17 cellular contexts compared by ENCODE assay signal in the genomic region with DNA sequence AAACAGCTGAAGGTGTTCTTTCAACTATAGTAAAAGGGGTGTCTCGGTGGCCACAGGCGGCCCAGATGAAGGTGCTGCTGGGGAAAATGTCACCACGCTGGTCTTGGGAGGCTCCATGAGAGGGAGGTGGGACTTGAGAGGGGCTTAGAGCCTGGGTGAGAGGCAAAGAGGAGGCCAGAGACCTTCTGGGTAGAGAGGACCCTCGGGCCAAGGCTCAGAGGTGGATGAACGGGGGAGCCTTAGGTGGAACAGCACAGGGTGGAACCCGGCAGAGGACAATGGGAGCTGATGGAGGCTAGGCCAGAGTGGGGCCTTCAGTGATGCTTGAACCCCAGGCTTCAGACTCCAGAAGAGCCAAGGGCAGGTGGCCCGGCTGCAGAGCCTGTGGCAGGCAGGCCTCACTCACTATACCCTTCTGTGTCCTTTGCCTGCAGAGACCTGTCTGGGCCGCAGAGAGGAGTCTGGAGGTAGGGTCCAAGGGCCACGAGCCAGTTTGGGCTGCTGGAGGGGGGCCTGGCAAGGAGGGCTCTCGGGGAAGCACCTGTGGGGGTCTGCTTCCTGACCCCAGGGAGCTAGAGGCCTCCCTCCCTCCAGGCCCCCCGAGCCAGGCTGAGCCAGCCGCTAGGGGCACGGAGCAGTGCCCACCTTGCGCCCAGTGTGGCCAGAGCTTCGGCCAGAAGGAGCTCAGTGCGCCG.
"Had no signal": no experiment of that assay in that cellular context is flagged by ENCODE, and none has a peak within 500 bp of the region (broad histone marks: within the 10 kb centered on the region; RNA-seq: fewer than 3 reads in every experiment).

No MANE protein-coding gene starts in this region.

- H3K27ac Mint-ChIP-seq: nephron; stimulated activated naive CD8-positive, alpha-beta T cell treated with anti-CD3 and anti-CD28 coated beads, Interleukin-15, Interleukin-2, amounts not matched to agents 100 ng/mL and 50 ng/mL, for 24 hours had no signal

- H3K4me3 Mint-ChIP-seq: central memory CD8-positive, alpha-beta T cell; nephron; stimulated activated naive CD8-positive, alpha-beta T cell treated with anti-CD3 and anti-CD28 coated beads, Interleukin-15, Interleukin-2, amounts not matched to agents 100 ng/mL and 50 ng/mL, for 24 hours had no signal

- DNase-seq: activated CD4-positive, alpha-beta T cell treated with anti-CD3 and anti-CD28 coated beads for 1 hour; activated CD8-positive, alpha-beta memory T cell treated with anti-CD3 and anti-CD28 coated beads, Interleukin-2, amount 50 U/mL, for 48 hours; activated naive CD4-positive, alpha-beta T cell; activated T-cell treated with anti-CD3 and anti-CD28 coated beads, Interleukin-2, amount 50 U/mL, for 48 hours; dermis blood vessel endothelial cell; effector CD4-positive, alpha-beta T cell; glutamatergic neuron; left lung; lower lobe of right lung; mesenchymal stem cell; right cardiac atrium; spleen; substantia nigra; T-helper 2 cell had no signal

- H3K4me3 ChIP-seq: left lung, lower lobe of right lung, spleen had no signal

- H3K9me3 Mint-ChIP-seq: central memory CD8-positive, alpha-beta T cell; nephron had no signal

- H3K27me3 ChIP-seq: left lung, spleen had no signal

- H3K4me1 Mint-ChIP-seq: nephron had no signal

- H3K27me3 Mint-ChIP-seq: central memory CD8-positive, alpha-beta T cell; stimulated activated naive CD8-positive, alpha-beta T cell treated with anti-CD3 and anti-CD28 coated beads, Interleukin-15, Interleukin-2, amounts not matched to agents 100 ng/mL and 50 ng/mL, for 24 hours had no signal
